Comparison of ENCODE assay signal across 9 cellular contexts in the genomic region with DNA sequence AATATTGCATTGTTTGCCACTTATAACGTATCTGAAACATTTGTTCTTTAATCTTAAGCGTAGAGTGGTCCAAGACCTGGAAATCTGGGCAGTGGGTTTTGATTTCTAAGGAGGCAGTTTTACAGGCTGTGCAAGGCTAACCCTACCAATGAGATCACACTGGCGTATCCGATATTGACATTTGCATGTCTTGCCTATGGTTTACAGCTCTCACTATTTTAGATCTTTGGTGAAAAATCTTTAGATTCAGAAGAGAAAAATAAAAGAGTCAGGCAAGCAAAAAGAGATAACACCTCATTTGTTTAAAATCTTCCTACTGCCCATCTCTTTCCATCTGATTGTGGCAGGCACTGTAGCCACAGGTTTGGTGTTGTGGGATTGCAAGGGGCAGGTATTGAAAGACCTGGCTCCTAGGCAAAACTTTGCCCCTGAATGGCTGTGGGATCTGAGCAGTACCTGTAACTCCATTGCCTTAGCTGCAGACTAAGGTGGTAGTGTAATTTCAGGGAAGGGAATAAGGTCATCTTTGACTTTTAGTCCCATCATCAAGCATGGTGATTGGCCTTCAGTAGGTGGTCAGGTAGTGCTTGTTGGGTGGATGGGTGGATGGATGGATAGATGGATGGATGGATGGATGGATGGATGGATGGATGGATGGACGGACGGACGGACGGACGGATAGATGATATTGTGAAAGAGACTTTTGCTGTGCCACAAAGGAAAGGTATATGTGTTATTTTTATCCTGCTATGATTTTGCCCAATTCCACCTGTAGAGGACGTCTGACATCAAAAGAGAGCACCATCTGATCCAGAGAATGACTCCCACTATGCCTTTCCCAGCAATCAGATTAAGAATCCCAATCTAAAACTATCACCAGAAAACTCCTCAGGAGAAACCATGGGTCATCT. TPM values are rescaled to one million over a fixed set of nuclear protein-coding genes. Genes with fewer than 3 reads are reported as not detected.
DNase-seq lines count a peak whose midpoint lies in the region; ATAC-seq and TF ChIP-seq lines count a peak whose summit lies in the region.
"Had no signal": no experiment of that assay in that cellular context is flagged by ENCODE, and none has a peak within 500 bp of the region (broad histone marks: within the 10 kb centered on the region; RNA-seq: fewer than 3 reads in every experiment).

No MANE protein-coding gene starts in this region.

- H3K9me2 ChIP-seq in GM23338 (ENCODE audit: insufficient read depth) = peaks cover 5% of the 10 kb centered on the region; the same call in 1 of the 2 replicates

- no peaks in the 10 kb centered on the region for H3F3A ChIP-seq in GM23338 (replicated peaks; ENCODE audit: low read depth)

- DNase-seq in A673 (ENCODE audit: low spot score) (no peak), GM23338 (ENCODE audit: low spot score) (no peak), OCI-M1 (lab: John Stamatoyannopoulos, UW) (no peak), NCI-H226 (no peak), hepatic stellate cell (ENCODE audit: low spot score) (no peak)
- DNase-seq: activated CD8-positive, alpha-beta memory T cell treated with anti-CD3 and anti-CD28 coated beads for 24 hours had no signal

- no peaks in the 10 kb centered on the region for H3K36me3 ChIP-seq in A673 (ENCODE audit: insufficient read depth, low read length, poor library complexity, severe bottlenecking)
- H3K36me3 ChIP-seq in GM23338 (ENCODE audit: insufficient read depth) = no peaks in the 10 kb centered on the region

- H3K9me3 Mint-ChIP-seq in GM23338 = no peaks in the 10 kb centered on the region
- peaks cover 0 to 6% (median 0%) of the 10 kb centered on the region in 5 experiments for H3K9me3 Mint-ChIP-seq in brain

- H3K9me3 ChIP-seq in A673 (ENCODE audit: low read depth, low read length, poor library complexity, severe bottlenecking) (no peaks in the 10 kb centered on the region), mononuclear cell (ENCODE audit: low read depth, low read length) (no peaks in the 10 kb centered on the region)

- ATAC-seq in GM23338 = no peak
- ATAC-seq in HG03457 (IDR thresholded peaks at IDR 0.05; ENCODE audit: unreplicated experiment) = no peak

- H3K4me3 ChIP-seq in A673 (ENCODE audit: low read depth, low read length, poor library complexity, severe bottlenecking) = no peak overlapping the region
- no peak overlapping the region for H3K4me3 ChIP-seq in GM23338
- H3K4me3 ChIP-seq in mononuclear cell (ENCODE audit: low read length) = peak overlapping the region; percentile 95

- peaks cover 29% of the 10 kb centered on the region for H3K4me1 Mint-ChIP-seq in GM23338
- peaks cover 51% of the 10 kb centered on the region for H3K4me1 Mint-ChIP-seq in brain

- intact Hi-C loops in A673 (cut with micrococcal nuclease; ENCODE audit: unreplicated experiment) = no loop called here

- H3K79me2 ChIP-seq in GM23338 (replicated peaks; ENCODE audit: insufficient read depth) = no peaks in the 10 kb centered on the region

- POLR2A ChIA-PET in A673 (lab: Charles Lee; ENCODE audit: low non-redundant PET) = no interaction called here

- TF ChIP-seq CTCF in A673 (conservative IDR thresholded peaks at IDR 0.05; ENCODE audit: low read depth, low read length) = no peak
- 0 out of 4 replicates have a peak, but pooled peaks of 1 of the 2 experiments have one; percentile 20 for TF ChIP-seq CTCF in GM23338 (conservative IDR thresholded peaks at IDR 0.05; ENCODE audit: low read depth in 2 of 2)
- TF ChIP-seq CTCF in brain (conservative IDR thresholded peaks at IDR 0.05) = no peak

- H3K27me3 ChIP-seq in A673 (replicated peaks; ENCODE audit: insufficient read depth, low read depth, low read length, poor library complexity) = peaks cover 67% of the 10 kb centered on the region
- peaks cover 24% of the 10 kb centered on the region for H3K27me3 ChIP-seq in GM23338 (ENCODE audit: insufficient read depth)
- H3K27me3 ChIP-seq in mononuclear cell (ENCODE audit: insufficient read depth, low read length) = no peaks in the 10 kb centered on the region

- H3K27ac ChIP-seq in A673 (ENCODE audit: low read depth, low read length, poor library complexity, severe bottlenecking) (no peak overlapping the region), GM23338 (ENCODE audit: low read depth) (no peak overlapping the region)

- H3K36me3 Mint-ChIP-seq in GM23338 (ENCODE audit: low read depth) = no peaks in the 10 kb centered on the region
- H3K36me3 Mint-ChIP-seq in brain = peaks cover 14% of the 10 kb centered on the region

- CTCF ChIA-PET in A673 (lab: Charles Lee) = no interaction called here

- no peak overlapping the region for H2AFZ ChIP-seq in GM23338

- H3K27me3 Mint-ChIP-seq in GM23338 (ENCODE audit: insufficient read depth, low read depth, poor library complexity) = peaks cover 26% of the 10 kb centered on the region
- H3K27me3 Mint-ChIP-seq in brain = peaks cover 39% of the 10 kb centered on the region

- peaks cover 12% of the 10 kb centered on the region for H3K4me1 ChIP-seq in A673 (ENCODE audit: insufficient read depth, low read length, poor library complexity, severe bottlenecking)
- peaks cover 26% of the 10 kb centered on the region for H3K4me1 ChIP-seq in GM23338 (ENCODE audit: insufficient read depth)
- peaks cover 67% of the 10 kb centered on the region for H3K4me1 ChIP-seq in mononuclear cell (ENCODE audit: insufficient read depth, low read length)

- TSS peak; percentile 44 for BruUV-seq in A673 (replicated peaks; lab: Mats Ljungman, UMichigan)

- H3K4me3 Mint-ChIP-seq in GM23338 (peak overlapping the region; percentile 87; the same call in 1 of the 3 replicates), brain (peak overlapping the region; percentile 87 to 96 (median 92))

- H3K27ac Mint-ChIP-seq in GM23338 = no peak overlapping the region
- H3K27ac Mint-ChIP-seq in brain = no peak overlapping the region

- H4K20me1 ChIP-seq in GM23338 (replicated peaks; ENCODE audit: insufficient read depth) = 0 out of 2 replicates have a peak, but pooled peaks cover 4% of the 10 kb centered on the region

- peak overlapping the region; percentile 99 for H3K4me2 ChIP-seq in GM23338

TF ChIP-seq in GM23338, 12 proteins besides CTCF, POLR2A, EP300 and RAD21 (continues in another document):
- TF ChIP-seq ZNF331 (CRISPR knock-in tag; IDR thresholded peaks at IDR 0.05; ENCODE audit: low read depth) (no peak), EZH2 (IDR thresholded peaks at IDR 0.05; ENCODE audit: low read depth, unreplicated experiment) (no peak), NANOG (IDR thresholded peaks at IDR 0.05; ENCODE audit: borderline replicate concordance) (no peak)

RNA-seq across cellular contexts. Expression of gene TNFAIP3, which starts 1.9 kb away (rescaled TPM):
- total RNA-seq in A673 (2021) = 6.2 and 12.7 TPM in 2 replicates
- 2.3 and 4.4 TPM in 2 replicates for total RNA-seq in GM23338 (2014; rRNA removed; shearing (Covaris generic))
- 2.1 and 3.3 TPM in 2 replicates for polyA plus RNA-seq in GM23338 (2016; fragmentation: Nextera tagmentation; extraction: Ambion mirVana)
- polyA plus RNA-seq in brain (ENCODE audit: insufficient read depth, low read depth, low replicate concordance) = 2.1 TPM
- total RNA-seq in mononuclear cell = 1,382 TPM

Comparison
In these comparisons a context has a peak if more than half of its experiments do, and no peak if none do; other contexts are left out.
1. RNA of gene TNFAIP3, which starts 1.9 kb away (total RNA-seq): 1,382 TPM in mononuclear cell (single experiment); 6.2 to 12.7 TPM in A673 and 2.3 to 4.4 TPM in GM23338; every median in the first group is over 100 times any median in the second.